In genomic region chr12:131782061-131782460, GRCh38 we compare ENCODE assay signal across 21 cellular contexts. TPM values are rescaled to one million over a fixed set of nuclear protein-coding genes. Genes with fewer than 3 reads are reported as not detected.
"Had no signal": no experiment of that assay in that cellular context is flagged by ENCODE, and none has a peak within 500 bp of the region (broad histone marks: within the 10 kb centered on the region; RNA-seq: fewer than 3 reads in every experiment).

No MANE protein-coding gene starts in this region.

- H3K9me3 Mint-ChIP-seq: activated CD4-positive, alpha-beta memory T cell treated with anti-CD3 and anti-CD28 coated beads, Interleukin-2, amount 10 ng/mL, durations not matched to agents 7 days and 5 days; activated naive CD8-positive, alpha-beta T cell treated with anti-CD3 and anti-CD28 coated beads, Interleukin-2, amount 10 ng/mL, durations not matched to agents 7 days and 5 days; activated T-helper 2 cell treated with anti-CD3 and anti-CD28 coated beads, Interferon-gamma antibody, Interleukin-2, Interleukin-4, amounts not matched to agents 10 μg/mL and 5 μg/mL and 100 μg/mL, durations not matched to agents 14 hours and 24 hours and 36 hours; endodermal cell; memory B cell; naive B cell; neural progenitor cell; stimulated activated memory B cell treated with anti-CD40 and anti-IgM and Interleukin-4, amounts not matched to agents 10 μg/mL and 1 μg/mL and 100 μg/mL, for 72 hours; T-helper 2 cell treated with Interferon-gamma antibody and Interleukin-4, amounts not matched to agents 5 μg/mL and 100 μg/mL, for 36 hours had no signal

- ATAC-seq: activated CD8-positive, alpha-beta memory T cell treated with anti-CD3 and anti-CD28 coated beads, Interleukin-2, amount 10 ng/mL, durations not matched to agents 7 days and 5 days; mucosa of descending colon; right lobe of liver; stimulated activated memory B cell treated with anti-CD40 and anti-IgM and Interleukin-4, amounts not matched to agents 10 μg/mL and 1 μg/mL and 100 μg/mL, for 72 hours had no signal

- H3K9me3 ChIP-seq: colonic mucosa, mucosa of descending colon, right lobe of liver had no signal

- H2AFZ ChIP-seq: neural progenitor cell had no signal

- H3K4me2 ChIP-seq: neural progenitor cell had no signal

- H3K4me3 Mint-ChIP-seq: activated CD4-positive, alpha-beta memory T cell treated with anti-CD3 and anti-CD28 coated beads, Interleukin-2, amount 10 ng/mL, durations not matched to agents 7 days and 5 days; activated CD8-positive, alpha-beta memory T cell treated with anti-CD3 and anti-CD28 coated beads, Interleukin-2, amount 10 ng/mL, durations not matched to agents 7 days and 5 days; activated naive CD8-positive, alpha-beta T cell treated with anti-CD3 and anti-CD28 coated beads, Interleukin-2, amount 10 ng/mL, durations not matched to agents 7 days and 5 days; endodermal cell; memory B cell; naive B cell; neural progenitor cell; stimulated activated memory B cell treated with anti-CD40 and anti-IgM and Interleukin-4, amounts not matched to agents 10 μg/mL and 1 μg/mL and 100 μg/mL, for 72 hours; T-helper 2 cell treated with Interferon-gamma antibody and Interleukin-4, amounts not matched to agents 5 μg/mL and 100 μg/mL, for 36 hours had no signal

- H3K27me3 Mint-ChIP-seq: activated CD4-positive, alpha-beta memory T cell treated with anti-CD3 and anti-CD28 coated beads, Interleukin-2, amount 10 ng/mL, durations not matched to agents 7 days and 5 days; activated CD8-positive, alpha-beta memory T cell treated with anti-CD3 and anti-CD28 coated beads, Interleukin-2, amount 10 ng/mL, durations not matched to agents 7 days and 5 days; activated naive CD8-positive, alpha-beta T cell treated with anti-CD3 and anti-CD28 coated beads, Interleukin-2, amount 10 ng/mL, durations not matched to agents 7 days and 5 days; memory B cell; naive B cell; stimulated activated memory B cell treated with anti-CD40 and anti-IgM and Interleukin-4, amounts not matched to agents 10 μg/mL and 1 μg/mL and 100 μg/mL, for 72 hours had no signal

- H3K27me3 ChIP-seq: brain microvascular endothelial cell, colonic mucosa, neural progenitor cell, right lobe of liver had no signal

- H3K4me1 Mint-ChIP-seq: activated CD4-positive, alpha-beta memory T cell treated with anti-CD3 and anti-CD28 coated beads, Interleukin-2, amount 10 ng/mL, durations not matched to agents 7 days and 5 days; activated CD8-positive, alpha-beta memory T cell treated with anti-CD3 and anti-CD28 coated beads, Interleukin-2, amount 10 ng/mL, durations not matched to agents 7 days and 5 days had no signal

- H3K27ac ChIP-seq: colonic mucosa, neural progenitor cell, right lobe of liver had no signal

- H3K4me3 ChIP-seq: colonic mucosa, mucosa of descending colon, neural progenitor cell, right lobe of liver had no signal

- H3K4me1 ChIP-seq: colonic mucosa, right lobe of liver had no signal

- DNase-seq: activated CD4-positive, alpha-beta memory T cell treated with anti-CD3 and anti-CD28 coated beads, Interleukin-2, amount 10 ng/mL, durations not matched to agents 7 days and 5 days; activated CD4-positive, alpha-beta T cell treated with anti-CD3 and anti-CD28 coated beads for 48 hours; activated CD8-positive, alpha-beta memory T cell treated with anti-CD3 and anti-CD28 coated beads, Interleukin-2, amount 10 ng/mL, durations not matched to agents 7 days and 5 days; activated naive CD4-positive, alpha-beta T cell treated with Interleukin-2 at 50 U/mL for 16 hours; activated naive CD8-positive, alpha-beta T cell treated with anti-CD3 and anti-CD28 coated beads, Interleukin-2, amount 10 ng/mL, durations not matched to agents 7 days and 5 days; brain microvascular endothelial cell; central memory CD4-positive, alpha-beta T cell; colonic mucosa; endodermal cell; erythroblast; mucosa of descending colon; naive B cell; right lobe of liver; small intestine; stimulated activated CD4-positive, alpha-beta T cell treated with anti-CD3 and anti-CD28 coated beads, Interleukin-15, amount 100 ng/mL, for 24 hours; stimulated activated CD4-positive, alpha-beta T cell treated with anti-CD3 and anti-CD28 coated beads, Interleukin-4, amount 100 ng/mL, for 1 hour had no signal

- H3K9ac ChIP-seq: neural progenitor cell had no signal

- H3K27ac Mint-ChIP-seq: activated CD4-positive, alpha-beta memory T cell treated with anti-CD3 and anti-CD28 coated beads, Interleukin-2, amount 10 ng/mL, durations not matched to agents 7 days and 5 days; activated CD8-positive, alpha-beta memory T cell treated with anti-CD3 and anti-CD28 coated beads, Interleukin-2, amount 10 ng/mL, durations not matched to agents 7 days and 5 days; activated naive CD8-positive, alpha-beta T cell treated with anti-CD3 and anti-CD28 coated beads, Interleukin-2, amount 10 ng/mL, durations not matched to agents 7 days and 5 days; activated T-helper 2 cell treated with anti-CD3 and anti-CD28 coated beads, Interferon-gamma antibody, Interleukin-2, Interleukin-4, amounts not matched to agents 10 μg/mL and 5 μg/mL and 100 μg/mL, durations not matched to agents 14 hours and 24 hours and 36 hours; endodermal cell; memory B cell; neural progenitor cell; stimulated activated memory B cell treated with anti-CD40 and anti-IgM and Interleukin-4, amounts not matched to agents 10 μg/mL and 1 μg/mL and 100 μg/mL, for 72 hours; T-helper 2 cell treated with Interferon-gamma antibody and Interleukin-4, amounts not matched to agents 5 μg/mL and 100 μg/mL, for 36 hours had no signal

RNA-seq across cellular contexts. Expression of gene MMP17, which starts 46.1 kb away (rescaled TPM):
- total RNA-seq: activated CD8-positive, alpha-beta memory T cell treated with anti-CD3 and anti-CD28 coated beads, Interleukin-2, amount 10 ng/mL, durations not matched to agents 7 days and 5 days had no signal
